9 cellular contexts compared by ENCODE assay signal in the genomic region with DNA sequence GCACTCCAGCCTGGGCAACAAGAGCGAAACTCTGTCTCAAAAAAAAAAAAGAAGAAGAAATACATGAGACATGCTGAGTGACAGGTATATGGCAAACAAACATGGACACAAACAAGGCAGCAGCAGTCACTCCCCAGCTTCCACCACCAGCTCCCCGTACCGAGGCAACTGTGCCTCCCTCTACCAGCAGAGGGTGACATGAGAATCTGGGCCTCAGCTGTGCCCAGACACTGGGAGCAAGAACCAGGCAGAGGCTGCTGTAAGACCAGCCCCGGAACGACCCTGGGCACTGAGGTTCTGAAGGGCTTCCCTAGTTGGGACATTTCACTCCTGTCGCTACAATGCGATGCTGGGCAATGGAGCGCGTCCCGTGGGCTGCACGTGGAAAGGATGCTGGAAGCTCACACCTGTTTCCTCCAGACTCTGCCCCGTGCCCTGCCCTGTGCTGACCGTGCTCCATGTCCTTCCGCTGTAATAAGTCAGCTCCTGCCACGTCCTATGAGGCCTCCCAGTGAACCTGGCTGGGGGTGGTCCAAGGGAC. TPM values are rescaled to one million over a fixed set of nuclear protein-coding genes. Genes with fewer than 3 reads are reported as not detected.
DNase-seq lines count a peak whose midpoint lies in the region; TF ChIP-seq lines count a peak whose summit lies in the region.
"Had no signal": no experiment of that assay in that cellular context is flagged by ENCODE, and none has a peak within 500 bp of the region (broad histone marks: within the 10 kb centered on the region; RNA-seq: fewer than 3 reads in every experiment).

No MANE protein-coding gene starts in this region.

- H4K20me1 ChIP-seq in mammary epithelial cell (ENCODE audit: insufficient read depth, low read length) = no peaks in the 10 kb centered on the region
- H4K20me1 ChIP-seq in smooth muscle cell (ENCODE audit: low read depth) = peaks cover 8% of the 10 kb centered on the region

- no peaks in the 10 kb centered on the region for H3K27me3 ChIP-seq in mammary epithelial cell (ENCODE audit: insufficient read depth, low read length)
- no peaks in the 10 kb centered on the region for H3K27me3 ChIP-seq in smooth muscle cell (ENCODE audit: low read depth)
- H3K27me3 ChIP-seq: neutrophil had no signal

- H3K36me3 Mint-ChIP-seq in MCF 10A (ENCODE audit: insufficient read depth, unreplicated experiment) = peaks cover 71% of the 10 kb centered on the region
- H3K36me3 Mint-ChIP-seq in activated T-helper 2 cell treated with anti-CD3 and anti-CD28 coated beads, Interferon-gamma antibody, Interleukin-2, Interleukin-4, amounts not matched to agents 10 μg/mL and 5 μg/mL and 100 μg/mL, durations not matched to agents 14 hours and 24 hours and 36 hours (ENCODE audit: low read depth) = peaks cover 37% of the 10 kb centered on the region

- no peak overlapping the region for H3K4me3 Mint-ChIP-seq in MCF 10A (ENCODE audit: unreplicated experiment)
- H3K4me3 Mint-ChIP-seq in activated T-helper 2 cell treated with anti-CD3 and anti-CD28 coated beads, Interferon-gamma antibody, Interleukin-2, Interleukin-4, amounts not matched to agents 10 μg/mL and 5 μg/mL and 100 μg/mL, durations not matched to agents 14 hours and 24 hours and 36 hours (ENCODE audit: low read depth) = no peak overlapping the region

- H3K9ac ChIP-seq in mammary epithelial cell (ENCODE audit: insufficient read depth, low read length) = no peak overlapping the region
- no peak overlapping the region for H3K9ac ChIP-seq in smooth muscle cell (ENCODE audit: low read depth)

- TF ChIP-seq CTCF in MCF 10A (IDR thresholded peaks at IDR 0.05; ENCODE audit: unreplicated experiment) = peak; percentile 24
- peak in 1 of 2 donors; percentile 14 for TF ChIP-seq CTCF in mammary epithelial cell (conservative IDR thresholded peaks at IDR 0.05 in 1 of 2, IDR thresholded peaks at IDR 0.05 in 1 of 2; ENCODE audit: extremely low read depth in 1 of 2, insufficient read depth in 1 of 2, low read depth in 1 of 2, low read length in 2 of 2)
- TF ChIP-seq CTCF in choroid plexus epithelial cell (conservative IDR thresholded peaks at IDR 0.05; ENCODE audit: low read depth, low read length) = peak; percentile 47
- peak; percentile 24 for TF ChIP-seq CTCF in smooth muscle cell (IDR thresholded peaks at IDR 0.05; ENCODE audit: borderline replicate concordance, insufficient read depth, poor library complexity, severe bottlenecking)

- H3K79me2 ChIP-seq in mammary epithelial cell (ENCODE audit: insufficient read depth, low read length) = no peaks in the 10 kb centered on the region
- H3K79me2 ChIP-seq in smooth muscle cell (ENCODE audit: low read depth) = no peaks in the 10 kb centered on the region

- no peaks in the 10 kb centered on the region for H3K4me1 Mint-ChIP-seq in MCF 10A (ENCODE audit: insufficient read depth, unreplicated experiment)
- no peaks in the 10 kb centered on the region for H3K4me1 Mint-ChIP-seq in activated T-helper 2 cell treated with anti-CD3 and anti-CD28 coated beads, Interferon-gamma antibody, Interleukin-2, Interleukin-4, amounts not matched to agents 10 μg/mL and 5 μg/mL and 100 μg/mL, durations not matched to agents 14 hours and 24 hours and 36 hours (ENCODE audit: low read depth)

- H3K4me3 ChIP-seq in mammary epithelial cell (replicated peaks in 1 of 3; ENCODE audit: insufficient read depth in 1 of 3, low read depth in 2 of 3, low read length in 3 of 3) = no peak overlapping the region
- no peak overlapping the region for H3K4me3 ChIP-seq in choroid plexus epithelial cell (ENCODE audit: low read depth, low read length)
- H3K4me3 ChIP-seq in smooth muscle cell = no peak overlapping the region

- in situ Hi-C loops in mammary epithelial cell (cut with MboI; ENCODE audit: low sequenced_read_pairs in 2 of 2) = no loop called here

- peak; percentile 30 for DNase-seq in MCF 10A (ENCODE audit: unreplicated experiment)
- no peak for DNase-seq in mammary epithelial cell
- DNase-seq in choroid plexus epithelial cell (ENCODE audit: low read depth) = peak; percentile 18
- no peak for DNase-seq in smooth muscle cell (lab: John Stamatoyannopoulos, UW; ENCODE audit: unreplicated experiment)
- no peak for DNase-seq in occipital lobe (lab: John Stamatoyannopoulos, UW)
- no peak for DNase-seq in activated T-helper 2 cell treated with anti-CD3 and anti-CD28 coated beads, Interferon-gamma antibody, Interleukin-2, Interleukin-4, amounts not matched to agents 10 μg/mL and 5 μg/mL and 100 μg/mL, durations not matched to agents 14 hours and 24 hours and 36 hours (ENCODE audit: low spot score)
- DNase-seq: NCI-H2171, T-helper 9 cell had no signal

- dilution Hi-C loops in mammary epithelial cell (cut with HindIII; ENCODE audit: low sequenced_read_pairs) = no loop called here

- POLR2A ChIA-PET in MCF 10A (lab: Yijun Ruan, JAX) = interaction anchor here (0.7 to 1.2 kb wide), 2 partner anchors 9 to 587 kb away, joined by 4 read pairs; no protein-coding TSS in a partner anchor

- H3K9me3 Mint-ChIP-seq in MCF 10A (ENCODE audit: unreplicated experiment) = no peaks in the 10 kb centered on the region
- H3K9me3 Mint-ChIP-seq in activated T-helper 2 cell treated with anti-CD3 and anti-CD28 coated beads, Interferon-gamma antibody, Interleukin-2, Interleukin-4, amounts not matched to agents 10 μg/mL and 5 μg/mL and 100 μg/mL, durations not matched to agents 14 hours and 24 hours and 36 hours = no peaks in the 10 kb centered on the region

- intact Hi-C loops in MCF 10A (cut with micrococcal nuclease) = no loop called here
- intact Hi-C loops in mammary epithelial cell (cut with micrococcal nuclease) = loop anchor here (5.0 kb wide), 2 partner anchors 88 to 238 kb away; a partner anchor contains a TSS
- intact Hi-C loops in activated T-helper 2 cell treated with anti-CD3 and anti-CD28 coated beads, Interferon-gamma antibody, Interleukin-2, Interleukin-4, amounts not matched to agents 10 μg/mL and 5 μg/mL and 100 μg/mL, durations not matched to agents 14 hours and 24 hours and 36 hours (cut with micrococcal nuclease) = no loop called here

- no peak overlapping the region for H2AFZ ChIP-seq in mammary epithelial cell (ENCODE audit: low read depth, low read length)
- no peak overlapping the region for H2AFZ ChIP-seq in smooth muscle cell (ENCODE audit: low read depth)

- H3K27ac ChIP-seq in mammary epithelial cell (ENCODE audit: insufficient read depth, low read depth, low read length) = no peak overlapping the region
- H3K27ac ChIP-seq in smooth muscle cell (ENCODE audit: low read depth) = no peak overlapping the region
- H3K27ac ChIP-seq: neutrophil had no signal

- BruUV-seq in MCF 10A (replicated peaks; lab: Mats Ljungman, UMichigan) (no TSS peak), mammary epithelial cell (replicated peaks; lab: Mats Ljungman, UMichigan) (no TSS peak)

- H3K9me3 ChIP-seq in mammary epithelial cell (replicated peaks; ENCODE audit: insufficient read depth, low read length) = no peaks in the 10 kb centered on the region
- H3K9me3 ChIP-seq in smooth muscle cell (replicated peaks; ENCODE audit: low read depth) = no peaks in the 10 kb centered on the region
- H3K9me3 ChIP-seq: neutrophil had no signal

- CTCF ChIA-PET in MCF 10A (lab: Yijun Ruan, JAX) (interaction anchor here (0.6 to 0.7 kb wide), 3 partner anchors 27 to 781 kb away, joined by 3 to 4 read pairs (median 3); no protein-coding TSS in a partner anchor), mammary epithelial cell (lab: Charles Lee; ENCODE audit: low non-redundant PET) (interaction anchor here (0.5 to 0.7 kb wide), 2 partner anchors 15 to 283 kb away, joined by 3 read pairs; no protein-coding TSS in a partner anchor)

- H3K4me2 ChIP-seq in mammary epithelial cell (ENCODE audit: insufficient read depth, low read depth, low read length) (no peak overlapping the region), smooth muscle cell (no peak overlapping the region)

- H3K4me1 ChIP-seq in mammary epithelial cell (ENCODE audit: insufficient read depth, low read length) = no peaks in the 10 kb centered on the region
- no peaks in the 10 kb centered on the region for H3K4me1 ChIP-seq in smooth muscle cell (ENCODE audit: low read depth)

- H3K27ac Mint-ChIP-seq in MCF 10A (ENCODE audit: low read depth, unreplicated experiment) = no peak overlapping the region
- H3K27ac Mint-ChIP-seq in activated T-helper 2 cell treated with anti-CD3 and anti-CD28 coated beads, Interferon-gamma antibody, Interleukin-2, Interleukin-4, amounts not matched to agents 10 μg/mL and 5 μg/mL and 100 μg/mL, durations not matched to agents 14 hours and 24 hours and 36 hours = no peak overlapping the region

- no peaks in the 10 kb centered on the region for H3F3A ChIP-seq in smooth muscle cell (ENCODE audit: low read depth)

- peaks cover 10% of the 10 kb centered on the region for H3K36me3 ChIP-seq in mammary epithelial cell (ENCODE audit: insufficient read depth, low read length)
- no peaks in the 10 kb centered on the region for H3K36me3 ChIP-seq in smooth muscle cell (ENCODE audit: low read depth)

- no peaks in the 10 kb centered on the region for H3K27me3 Mint-ChIP-seq in MCF 10A (ENCODE audit: insufficient read depth, unreplicated experiment)
- H3K27me3 Mint-ChIP-seq in activated T-helper 2 cell treated with anti-CD3 and anti-CD28 coated beads, Interferon-gamma antibody, Interleukin-2, Interleukin-4, amounts not matched to agents 10 μg/mL and 5 μg/mL and 100 μg/mL, durations not matched to agents 14 hours and 24 hours and 36 hours (ENCODE audit: low read depth) = no peaks in the 10 kb centered on the region

- 98% methylated on average over 15 of the region's 15 CpGs for WGBS in mammary epithelial cell (ENCODE audit: low coverage, missing lambda C conversion rate)
- WGBS in smooth muscle cell (ENCODE audit: low lambda C conversion rate) = 85% methylated on average over 15 of the region's 15 CpGs

RNA-seq across cellular contexts. Expression of a gene that starts 37.1 kb away (rescaled TPM):
- total RNA-seq in MCF 10A (2022) (15.5 and 18.6 TPM in 2 replicates), mammary epithelial cell (10 to 100 TPM; 21.3 to 38.5 TPM), smooth muscle cell (33.5 and 34.9 TPM in 2 replicates), occipital lobe (22.8 TPM)
- polyA plus RNA-seq in mammary epithelial cell (23.3 TPM), smooth muscle cell (40.8 and 50.7 TPM in 2 replicates)
- 7.2 TPM for polyA minus RNA-seq in mammary epithelial cell
- total RNA-seq in activated T-helper 2 cell treated with anti-CD3 and anti-CD28 coated beads, Interferon-gamma antibody, Interleukin-2, Interleukin-4, amounts not matched to agents 10 μg/mL and 5 μg/mL and 100 μg/mL, durations not matched to agents 14 hours and 24 hours and 36 hours = 0.16 and 0.27 TPM in 2 replicates

RNA-seq across cellular contexts. Expression of a gene that starts 41.3 kb away (rescaled TPM):
- total RNA-seq in MCF 10A (2022) = 64.5 and 91.8 TPM in 2 replicates
- total RNA-seq in mammary epithelial cell = 10 to 100 TPM; 35.8 to 61.1 TPM
- polyA plus RNA-seq in mammary epithelial cell = 47.5 TPM
- polyA minus RNA-seq in mammary epithelial cell = 28.6 TPM
- total RNA-seq in smooth muscle cell = 20.8 and 23.1 TPM in 2 replicates
- 38.8 and 47.2 TPM in 2 replicates for polyA plus RNA-seq in smooth muscle cell
- total RNA-seq in occipital lobe = 22.0 TPM
- 48.7 and 53.3 TPM in 2 replicates for total RNA-seq in activated T-helper 2 cell treated with anti-CD3 and anti-CD28 coated beads, Interferon-gamma antibody, Interleukin-2, Interleukin-4, amounts not matched to agents 10 μg/mL and 5 μg/mL and 100 μg/mL, durations not matched to agents 14 hours and 24 hours and 36 hours

RNA-seq across cellular contexts. Expression of a gene that starts 41.8 kb away (rescaled TPM):
- total RNA-seq in MCF 10A (2022) (70.9 and 72.8 TPM in 2 replicates), mammary epithelial cell (10 to 100 TPM; 70.3 to 81.0 TPM), smooth muscle cell (60.4 and 70.3 TPM in 2 replicates), occipital lobe (33.7 TPM)
- polyA plus RNA-seq in mammary epithelial cell (97.2 TPM), smooth muscle cell (91.3 and 96.4 TPM in 2 replicates)
- 75.8 TPM for polyA minus RNA-seq in mammary epithelial cell
- 117 TPM in 2 replicates for total RNA-seq in activated T-helper 2 cell treated with anti-CD3 and anti-CD28 coated beads, Interferon-gamma antibody, Interleukin-2, Interleukin-4, amounts not matched to agents 10 μg/mL and 5 μg/mL and 100 μg/mL, durations not matched to agents 14 hours and 24 hours and 36 hours

Comparison
In these comparisons a context has a peak if more than half of its experiments do, and no peak if none do; other contexts are left out.
1. DNase-seq: peak in MCF 10A (single experiment) and choroid plexus epithelial cell (single experiment); none in mammary epithelial cell (single experiment), smooth muscle cell (single experiment), occipital lobe (single experiment) and activated T-helper 2 cell treated with anti-CD3 and anti-CD28 coated beads, Interferon-gamma antibody, Interleukin-2, Interleukin-4, amounts not matched to agents 10 μg/mL and 5 μg/mL and 100 μg/mL, durations not matched to agents 14 hours and 24 hours and 36 hours (single experiment).
2. RNA of a gene that starts 37.1 kb away (total RNA-seq): 21.3 to 38.5 TPM in mammary epithelial cell, 33.5 to 34.9 TPM in smooth muscle cell, 22.8 TPM in occipital lobe (single experiment) and 15.5 to 18.6 TPM in MCF 10A; 0.16 to 0.27 TPM in activated T-helper 2 cell treated with anti-CD3 and anti-CD28 coated beads, Interferon-gamma antibody, Interleukin-2, Interleukin-4, amounts not matched to agents 10 μg/mL and 5 μg/mL and 100 μg/mL, durations not matched to agents 14 hours and 24 hours and 36 hours; every median in the first group is over 10 times any median in the second.